Comparison of ENCODE assay signal across 17 cellular contexts in the genomic region with DNA sequence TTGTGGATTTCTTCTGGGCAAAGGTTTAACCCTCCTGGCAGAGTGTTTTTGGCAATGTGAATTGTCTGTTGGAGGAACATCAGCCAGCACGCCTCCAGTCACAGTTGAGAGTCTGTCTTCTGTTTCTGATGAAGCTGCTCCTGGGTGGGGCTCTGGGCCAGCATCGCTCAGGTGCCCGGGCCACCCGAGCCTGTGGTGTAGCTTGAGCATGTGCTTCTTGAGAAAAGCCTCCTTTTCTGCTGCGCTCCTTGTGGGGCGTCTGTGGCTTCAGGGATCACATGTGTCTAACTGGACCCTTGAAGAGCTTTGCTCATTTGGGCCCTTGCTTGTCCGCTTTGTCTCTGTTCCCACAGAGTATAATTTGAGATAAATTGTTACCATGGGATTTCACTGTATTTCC. TPM values are rescaled to one million over a fixed set of nuclear protein-coding genes. Genes with fewer than 3 reads are reported as not detected.
DNase-seq lines count a peak whose midpoint lies in the region; ATAC-seq, FAIRE-seq and TF ChIP-seq lines count a peak whose summit lies in the region.
"Had no signal": no experiment of that assay in that cellular context is flagged by ENCODE, and none has a peak within 500 bp of the region (broad histone marks: within the 10 kb centered on the region; RNA-seq: fewer than 3 reads in every experiment).

No MANE protein-coding gene starts in this region.

- SMC1A ChIA-PET in GM12878 (lab: Charles Lee; ENCODE audit: uncharacterized antibody, unreplicated experiment): no interaction called here

- H3K4me1 ChIP-seq in GM12878 (ENCODE audit: control insufficient read depth, insufficient read depth, low read length): no peaks in the 10 kb centered on the region

- CTCF ChIA-PET in RWPE1 (lab: Yijun Ruan, JAX) (no interaction called here), GM12878 (lab: Yijun Ruan, JAX) (no interaction called here)

- H3K27ac Mint-ChIP-seq in activated T-cell treated with anti-CD3 and anti-CD28 coated beads, Interleukin-2, amount 50 U/mL, for 24 hours: peak overlapping the region; percentile 71
- H3K27ac Mint-ChIP-seq in osteocyte (ENCODE audit: unreplicated experiment) (peak overlapping the region; percentile 15), immature natural killer cell (peak overlapping the region in 1 of 6 donors; percentile 40)

- no peaks in the 10 kb centered on the region for H3K9me3 ChIP-seq in GM12878 (replicated peaks; ENCODE audit: control insufficient read depth, insufficient read depth, low read length)
- H3K9me3 ChIP-seq: A549; BLaER1 treated with 17β-estradiol and CSF1 and Interleukin-3, amounts not matched to agents 10 nM and 100 nM had no signal

- H3K4me3 ChIP-seq in GM12878: no peak overlapping the region
- H3K4me3 ChIP-seq: A549; BLaER1 treated with 17β-estradiol and CSF1 and Interleukin-3, amounts not matched to agents 10 nM and 100 nM had no signal

- intact Hi-C loops in GM12878 (cut with micrococcal nuclease; ENCODE audit: unreplicated experiment): no loop called here

- no TSS peak for BruUV-seq in GM12878 (replicated peaks; lab: Mats Ljungman, UMichigan)

- TF ChIP-seq EP300 in GM12878 (IDR thresholded peaks at IDR 0.05; ENCODE audit: borderline replicate concordance in 1 of 2, control insufficient read depth in 1 of 2, low read depth in 2 of 2, low read length in 2 of 2): no peak

- H3K9me3 Mint-ChIP-seq in activated T-cell treated with anti-CD3 and anti-CD28 coated beads, Interleukin-2, amount 50 U/mL, for 24 hours: no peaks in the 10 kb centered on the region
- H3K9me3 Mint-ChIP-seq in osteocyte (ENCODE audit: unreplicated experiment) (no peaks in the 10 kb centered on the region), immature natural killer cell (no peaks in the 10 kb centered on the region)

- H3K36me3 ChIP-seq in GM12878 (ENCODE audit: control insufficient read depth in 2 of 2, insufficient read depth in 2 of 2, low read length in 1 of 2): peaks cover 13 to 33% of the 10 kb centered on the region in 2 experiments

- no peak for TF ChIP-seq CTCF in RWPE1 (conservative IDR thresholded peaks at IDR 0.05; ENCODE audit: low read depth)
- no peak for TF ChIP-seq CTCF in GM12878 (IDR thresholded peaks at IDR 0.05 in 2 of 3, conservative IDR thresholded peaks at IDR 0.05 in 1 of 3; ENCODE audit: control insufficient read depth in 2 of 3, extremely low read depth in 1 of 3, insufficient read depth in 1 of 3, low read depth in 3 of 3, low read length in 3 of 3)
- TF ChIP-seq CTCF in osteocyte (IDR thresholded peaks at IDR 0.05): no peak

- H4K20me1 ChIP-seq in GM12878 (ENCODE audit: control insufficient read depth, insufficient read depth): no peaks in the 10 kb centered on the region

- no peak overlapping the region for H3K4me2 ChIP-seq in GM12878 (ENCODE audit: control insufficient read depth, insufficient read depth)
- H3K4me2 ChIP-seq: A549; BLaER1 treated with 17β-estradiol and CSF1 and Interleukin-3, amounts not matched to agents 10 nM and 100 nM had no signal

- H3K36me3 Mint-ChIP-seq in activated T-cell treated with anti-CD3 and anti-CD28 coated beads, Interleukin-2, amount 50 U/mL, for 24 hours (ENCODE audit: low read depth): peaks cover 95% of the 10 kb centered on the region
- H3K36me3 Mint-ChIP-seq in osteocyte (ENCODE audit: unreplicated experiment): peaks cover 40% of the 10 kb centered on the region
- peaks cover 6 to 25% (median 13%) of the 10 kb centered on the region in 3 donors for H3K36me3 Mint-ChIP-seq in immature natural killer cell

- H3K27me3 Mint-ChIP-seq in activated T-cell treated with anti-CD3 and anti-CD28 coated beads, Interleukin-2, amount 50 U/mL, for 24 hours: no peaks in the 10 kb centered on the region
- H3K27me3 Mint-ChIP-seq in osteocyte (ENCODE audit: unreplicated experiment) (no peaks in the 10 kb centered on the region), immature natural killer cell (ENCODE audit: low read depth in 3 of 3) (no peaks in the 10 kb centered on the region)

- no peak overlapping the region for H3K9ac ChIP-seq in GM12878 (ENCODE audit: control insufficient read depth, insufficient read depth, low read length)

- RAD21 ChIA-PET in GM12878 (lab: Charles Lee; ENCODE audit: unreplicated experiment): no interaction called here

- no peak for DNase-seq in activated T-cell treated with anti-CD3 and anti-CD28 coated beads, Interleukin-2, amount 50 U/mL, for 24 hours
- DNase-seq in activated T-cell treated with anti-CD3 and anti-CD28 coated beads, Interleukin-2, amount 50 U/mL, for 48 hours: no peak
- DNase-seq in RWPE1 (ENCODE audit: low spot score): no peak
- no peak for DNase-seq in GM12878 (ENCODE audit: low read depth, low spot score)
- no peak for DNase-seq in osteocyte (ENCODE audit: extremely low spot score, unreplicated experiment)
- no peak for DNase-seq in NK-92 (lab: John Stamatoyannopoulos, UW; ENCODE audit: unreplicated experiment)
- no peak for DNase-seq in HK-2 (ENCODE audit: unreplicated experiment)
- DNase-seq in immature natural killer cell: no peak
- DNase-seq: DMS 273 treated with DMSO at 0.1 percent for 48 hours; GF-D8; GOT3; NCI-H187 treated with DMSO at 0.1 percent for 48 hours; NCI-H446; NCI-H69; NK-92 treated with Interleukin-12 subunit alpha and Interleukin-12 subunit beta, amount 100 ng/mL, for 24 hours had no signal

- H3K79me2 ChIP-seq in GM12878 (ENCODE audit: control insufficient read depth, insufficient read depth, low read length): peaks cover 13% of the 10 kb centered on the region

- peaks cover 34% of the 10 kb centered on the region for H3K4me1 Mint-ChIP-seq in activated T-cell treated with anti-CD3 and anti-CD28 coated beads, Interleukin-2, amount 50 U/mL, for 24 hours (ENCODE audit: low read depth)
- H3K4me1 Mint-ChIP-seq in osteocyte (ENCODE audit: unreplicated experiment): peaks cover 9% of the 10 kb centered on the region
- H3K4me1 Mint-ChIP-seq in immature natural killer cell: peaks cover 23 to 50% of the 10 kb centered on the region in 2 donors

- no peak overlapping the region for H2AFZ ChIP-seq in GM12878 (ENCODE audit: control insufficient read depth, low read depth, low read length)

- POLR2A ChIA-PET in RWPE1 (lab: Yijun Ruan, JAX; ENCODE audit: low non-redundant PET) (no interaction called here), GM12878 (lab: Charles Lee) (no interaction called here)

- in situ Hi-C loops in GM12878 (cut with MboI): no loop called here

- H3K27me3 ChIP-seq in GM12878 (replicated peaks in 1 of 2; ENCODE audit: control insufficient read depth in 2 of 2, insufficient read depth in 2 of 2, low read length in 1 of 2): no peaks in the 10 kb centered on the region
- H3K27me3 ChIP-seq: BLaER1 treated with 17β-estradiol and CSF1 and Interleukin-3, amounts not matched to agents 10 nM and 100 nM had no signal

- peak overlapping the region; percentile 52 for H3K27ac ChIP-seq in RWPE1
- H3K27ac ChIP-seq in GM12878 (ENCODE audit: control insufficient read depth, insufficient read depth): no peak overlapping the region
- H3K27ac ChIP-seq: A549; BLaER1 treated with 17β-estradiol and CSF1 and Interleukin-3, amounts not matched to agents 10 nM and 100 nM had no signal

- H3K4me3 Mint-ChIP-seq in activated T-cell treated with anti-CD3 and anti-CD28 coated beads, Interleukin-2, amount 50 U/mL, for 24 hours: no peak overlapping the region
- no peak overlapping the region for H3K4me3 Mint-ChIP-seq in osteocyte (ENCODE audit: unreplicated experiment)
- no peak overlapping the region for H3K4me3 Mint-ChIP-seq in immature natural killer cell

- 90% methylated on average over 7 of the region's 7 CpGs for WGBS in GM12878 (ENCODE audit: insufficient coverage, insufficient replicate concordance, low lambda C conversion rate, missing lambda C conversion rate)

- TF ChIP-seq POLR2A in GM12878 (IDR thresholded peaks at IDR 0.05; ENCODE audit: low read depth, low read length): 0 out of 2 replicates have a peak, but pooled peaks have one; percentile 14

- FAIRE-seq in GM12878 (lab: Jason Lieb, UNC): no peak
- FAIRE-seq: A549 had no signal

- no peak for ATAC-seq in GM12878
- ATAC-seq: A549 had no signal

- no peak for TF ChIP-seq RAD21 in GM12878 (IDR thresholded peaks at IDR 0.05; ENCODE audit: insufficient read depth, low read depth, low read length)

RNA-seq across cellular contexts. Expression of a gene that starts 7.2 kb away (rescaled TPM):
- total RNA-seq in GM12878 (2013; cell fraction: nucleolus; rRNA removed): 63.7 and 66.3 TPM in 2 replicates
- total RNA-seq in GM12878 (2014; rRNA removed): 82.1 and 105 TPM in 2 replicates
- total RNA-seq in GM12878 (2014; rRNA removed; fragmentation: Illumina TruSeq; extraction: Trizol): 80.8 and 84.8 TPM in 2 replicates
- total RNA-seq in GM12878 (2021): 145 and 149 TPM in 2 replicates
- polyA plus RNA-seq in GM12878 (2011; ENCODE audit: low read depth): 26.0 TPM
- 194 and 216 TPM in 2 replicates for polyA plus RNA-seq in GM12878 (2011; rRNA removed)
- polyA plus RNA-seq in GM12878 (2011; cell fraction: cytosol; rRNA removed): 152 and 242 TPM in 2 replicates
- polyA plus RNA-seq in GM12878 (2011; cell fraction: nucleus; rRNA removed): 185 and 207 TPM in 2 replicates
- 81.4 and 94.1 TPM in 2 replicates for polyA plus RNA-seq in GM12878 (2012)
- polyA plus RNA-seq in GM12878 (2014; fragmentation: Illumina TruSeq; extraction: Trizol): 172 and 189 TPM in 2 replicates
- 10 to 100 TPM; 29.2 to 48.5 TPM for polyA plus RNA-seq in GM12878 (2014; fragmentation: Nextera tagmentation; extraction: Ambion mirVana)
- polyA plus RNA-seq in GM12878 (2014; rRNA removed): 105 and 124 TPM in 2 replicates
- 100 to 1,000 TPM; 268 to 274 TPM for polyA plus RNA-seq in GM12878 (2016; fragmentation: Nextera tagmentation; extraction: Ambion mirVana)
- 151 and 226 TPM in 2 replicates for polyA minus RNA-seq in GM12878 (2011; rRNA and poly(A)+ RNA removed)
- 29.3 and 33.4 TPM in 2 replicates for polyA minus RNA-seq in GM12878 (2011; cell fraction: cytosol; rRNA and poly(A)+ RNA removed)
- 18.0 and 21.5 TPM in 2 replicates for polyA minus RNA-seq in GM12878 (2011; cell fraction: nucleus; rRNA and poly(A)+ RNA removed)
- 144 and 147 TPM in 2 replicates for total RNA-seq in osteocyte
- 100 to 1,000 TPM; 185 to 216 (median 210) TPM for polyA plus RNA-seq in immature natural killer cell

RNA-seq across cellular contexts. Expression of a gene that starts 7.5 kb away (rescaled TPM):
- 60.7 and 66.2 TPM in 2 replicates for total RNA-seq in GM12878 (2013; cell fraction: nucleolus; rRNA removed)
- 7.9 and 8.7 TPM in 2 replicates for total RNA-seq in GM12878 (2014; rRNA removed)
- 4.4 and 5.2 TPM in 2 replicates for total RNA-seq in GM12878 (2014; rRNA removed; fragmentation: Illumina TruSeq; extraction: Trizol)
- 5.8 and 7.4 TPM in 2 replicates for total RNA-seq in GM12878 (2021)
- 2.5 TPM for polyA plus RNA-seq in GM12878 (2011; ENCODE audit: low read depth)
- polyA plus RNA-seq in GM12878 (2011; rRNA removed): 2.3 and 3.5 TPM in 2 replicates
- polyA plus RNA-seq in GM12878 (2011; cell fraction: cytosol; rRNA removed): 3.2 and 3.6 TPM in 2 replicates
- polyA plus RNA-seq in GM12878 (2011; cell fraction: nucleus; rRNA removed): 8.8 and 10.2 TPM in 2 replicates
- polyA plus RNA-seq in GM12878 (2012): 4.5 and 5.2 TPM in 2 replicates
- 1.7 and 2.0 TPM in 2 replicates for polyA plus RNA-seq in GM12878 (2014; fragmentation: Illumina TruSeq; extraction: Trizol)
- 1 to 10 TPM in 1 of 2 experiments, under 1 TPM in 1; 0.76 to 1.8 TPM for polyA plus RNA-seq in GM12878 (2014; fragmentation: Nextera tagmentation; extraction: Ambion mirVana)
- polyA plus RNA-seq in GM12878 (2014; rRNA removed): 6.8 and 7.7 TPM in 2 replicates
- 1 to 10 TPM; 5.7 to 7.3 TPM for polyA plus RNA-seq in GM12878 (2016; fragmentation: Nextera tagmentation; extraction: Ambion mirVana)
- polyA minus RNA-seq in GM12878 (2011; rRNA and poly(A)+ RNA removed): 5.5 and 7.8 TPM in 2 replicates
- polyA minus RNA-seq in GM12878 (2011; cell fraction: cytosol; rRNA and poly(A)+ RNA removed): 1.9 and 2.1 TPM in 2 replicates
- 6.2 and 9.4 TPM in 2 replicates for polyA minus RNA-seq in GM12878 (2011; cell fraction: nucleus; rRNA and poly(A)+ RNA removed)
- total RNA-seq in osteocyte: 10.9 and 12.7 TPM in 2 replicates
- 1 to 10 TPM in 2 of 3 donors, under 1 TPM in 1; 0.89 to 4.0 (median 3.9) TPM for polyA plus RNA-seq in immature natural killer cell

RNA-seq across cellular contexts. Expression of a gene that starts 13.5 kb away (rescaled TPM):
- total RNA-seq in GM12878 (2013; cell fraction: nucleolus; rRNA removed): 11.8 and 15.1 TPM in 2 replicates
- total RNA-seq in GM12878 (2014; rRNA removed) (23.7 and 24.9 TPM in 2 replicates), GM12878 (2014; rRNA removed; fragmentation: Illumina TruSeq; extraction: Trizol) (7.4 TPM in 2 replicates), GM12878 (2021) (16.4 and 16.8 TPM in 2 replicates), osteocyte (23.1 and 25.6 TPM in 2 replicates)
- polyA plus RNA-seq in GM12878 (2011; ENCODE audit: low read depth): 4.1 TPM
- polyA plus RNA-seq in GM12878 (2011; rRNA removed) (4.3 and 6.1 TPM in 2 replicates), GM12878 (2014; fragmentation: Illumina TruSeq; extraction: Trizol) (3.8 and 5.6 TPM in 2 replicates), GM12878 (2014; fragmentation: Nextera tagmentation; extraction: Ambion mirVana) (under 1 TPM in 1 of 2 experiments, not detected in 1; 0.24 TPM), GM12878 (2014; rRNA removed) (19.4 and 20.8 TPM in 2 replicates), GM12878 (2016; fragmentation: Nextera tagmentation; extraction: Ambion mirVana) (10 to 100 TPM; 18.9 to 19.7 TPM), immature natural killer cell (10 to 100 TPM in 1 of 3 donors, 1 to 10 TPM in 2; 9.1 to 18.2 (median 9.3) TPM)
- polyA plus RNA-seq in GM12878 (2011; cell fraction: cytosol; rRNA removed): 8.3 and 11.2 TPM in 2 replicates
- polyA plus RNA-seq in GM12878 (2011; cell fraction: nucleus; rRNA removed): 21.3 and 22.1 TPM in 2 replicates
- 10.0 and 13.2 TPM in 2 replicates for polyA plus RNA-seq in GM12878 (2012)
- polyA minus RNA-seq in GM12878 (2011; rRNA and poly(A)+ RNA removed): 3.0 and 5.2 TPM in 2 replicates
- 2.9 and 3.4 TPM in 2 replicates for polyA minus RNA-seq in GM12878 (2011; cell fraction: cytosol; rRNA and poly(A)+ RNA removed)
- polyA minus RNA-seq in GM12878 (2011; cell fraction: nucleus; rRNA and poly(A)+ RNA removed): 3.9 and 5.9 TPM in 2 replicates
